ENCODE assay signal across 1 cellular context in the genomic region with DNA sequence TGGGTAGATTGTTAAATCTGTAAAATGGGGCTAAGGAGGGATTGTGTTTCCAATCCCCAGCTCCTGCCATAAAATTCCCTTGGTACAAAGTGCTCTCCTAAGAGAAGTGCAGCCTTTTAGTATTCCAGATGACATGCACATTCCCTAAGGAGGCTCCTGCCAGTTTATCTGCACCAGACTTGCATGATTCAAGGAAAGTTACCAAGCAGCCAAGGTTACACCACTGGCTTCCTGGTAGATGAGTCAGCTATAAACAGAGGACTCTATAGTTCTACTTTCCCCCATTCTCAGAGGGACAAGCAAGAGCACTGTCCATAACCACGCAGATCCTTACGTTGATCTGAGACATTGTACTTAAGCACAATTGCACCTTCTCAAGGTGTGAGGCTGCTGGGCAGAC.
TF ChIP-seq lines count a peak whose summit lies in the region.

No MANE protein-coding gene starts in this region.

TF ChIP-seq in HepG2, 621 proteins besides CTCF, POLR2A, EP300 and RAD21 (continued from another document):
- TF ChIP-seq ZNF7 (CRISPR knock-in tag; IDR thresholded peaks at IDR 0.05) (no peak), NFE2 (CRISPR knock-in tag; IDR thresholded peaks at IDR 0.05) (peak; percentile 34; the same call in 1 of the 2 replicates)
